ENCODE assay signal across 19 cellular contexts in genomic region chr4:175906397-175906796, GRCh38.
DNase-seq lines count a peak whose midpoint lies in the region; ATAC-seq, FAIRE-seq and TF ChIP-seq lines count a peak whose summit lies in the region.
"Had no signal": no experiment of that assay in that cellular context is flagged by ENCODE, and none has a peak within 500 bp of the region (broad histone marks: within the 10 kb centered on the region; RNA-seq: fewer than 3 reads in every experiment).

No MANE protein-coding gene starts in this region.

- no peak overlapping the region for H3K9ac ChIP-seq in K562 (ENCODE audit: insufficient read depth in 1 of 2, low read depth in 2 of 2, low read length in 2 of 2)
- H3K9ac ChIP-seq: BLaER1 treated with 17β-estradiol and CSF1 and Interleukin-3, amounts not matched to agents 10 nM and 100 nM had no signal

- H3K27me3 ChIP-seq in heart left ventricle (no peaks in the 10 kb centered on the region), K562 (ENCODE audit: control insufficient read depth in 2 of 2, insufficient read depth in 2 of 2, low read length in 2 of 2) (no peaks in the 10 kb centered on the region), dorsolateral prefrontal cortex (no peaks in the 10 kb centered on the region), body of pancreas (no peaks in the 10 kb centered on the region)
- H3K27me3 ChIP-seq: BLaER1 treated with 17β-estradiol and CSF1 and Interleukin-3, amounts not matched to agents 10 nM and 100 nM had no signal

- H3K4me3 ChIP-seq in heart left ventricle, result no peak overlapping the region
- H3K4me3 ChIP-seq in K562, result no peak overlapping the region
- peak overlapping the region in 1 of 59 donors; percentile 0 for H3K4me3 ChIP-seq in dorsolateral prefrontal cortex
- H3K4me3 ChIP-seq in body of pancreas, result no peak overlapping the region
- H3K4me3 ChIP-seq: BLaER1 treated with 17β-estradiol and CSF1 and Interleukin-3, amounts not matched to agents 10 nM and 100 nM had no signal

- H3K4me2 ChIP-seq in K562 (ENCODE audit: insufficient read depth, low read length), result no peak overlapping the region
- H3K4me2 ChIP-seq: BLaER1 treated with 17β-estradiol and CSF1 and Interleukin-3, amounts not matched to agents 10 nM and 100 nM had no signal

- in situ Hi-C loops in K562 (cut with MboI), result no loop called here

- H3K4me3 Mint-ChIP-seq in HFFc6, result no peak overlapping the region
- H3K4me3 Mint-ChIP-seq: B cell; CD8-positive, alpha-beta T cell had no signal

- TF ChIP-seq EP300 in K562 (IDR thresholded peaks at IDR 0.05; ENCODE audit: low read length), result no peak

- H2AFZ ChIP-seq in K562 (ENCODE audit: low read depth, low read length), result no peak overlapping the region

- H3K9me3 ChIP-seq in heart left ventricle, result no peaks in the 10 kb centered on the region
- H3K9me3 ChIP-seq in K562 (replicated peaks; ENCODE audit: control insufficient read depth, insufficient read depth, low read depth, low read length), result no peaks in the 10 kb centered on the region
- no peaks in the 10 kb centered on the region for H3K9me3 ChIP-seq in body of pancreas
- H3K9me3 ChIP-seq: BLaER1 treated with 17β-estradiol and CSF1 and Interleukin-3, amounts not matched to agents 10 nM and 100 nM had no signal

- TF ChIP-seq POLR2A in heart left ventricle (IDR thresholded peaks at IDR 0.05), result no peak
- TF ChIP-seq POLR2A in K562 (conservative IDR thresholded peaks at IDR 0.05), result no peak
- no peak for TF ChIP-seq POLR2A in body of pancreas (IDR thresholded peaks at IDR 0.05)

- no peak for DNase-seq in left cardiac atrium
- no peak for DNase-seq in heart left ventricle
- DNase-seq in K562 (ENCODE audit: extremely low read depth in 1 of 4, low spot score in 3 of 4), result no peak
- DNase-seq in dorsolateral prefrontal cortex, result peak in 6 of 10 donors; percentile 9 to 57 (median 48)
- DNase-seq in body of pancreas, result no peak
- no peak for DNase-seq in HFFc6
- no peak for DNase-seq in activated naive CD4-positive, alpha-beta T cell treated with Interleukin-2 at 50 U/mL for 16 hours
- DNase-seq: 8988T; Calu3; CD8-positive, alpha-beta T cell; DMS79 treated with DMSO at 0.1 percent for 48 hours; GF-D8; GOT3; H7 had no signal

- H3K79me2 ChIP-seq in K562 (ENCODE audit: control insufficient read depth, insufficient read depth, low read length), result no peaks in the 10 kb centered on the region

- H3K36me3 Mint-ChIP-seq in HFFc6 (ENCODE audit: low read depth), result no peaks in the 10 kb centered on the region
- H3K36me3 Mint-ChIP-seq: CD8-positive, alpha-beta T cell had no signal

- no TSS peak for BruUV-seq in K562 (replicated peaks; lab: Mats Ljungman, UMichigan)

- no peaks in the 10 kb centered on the region; the same call in 1 of the 2 replicates for H3K27me3 Mint-ChIP-seq in HFFc6 (ENCODE audit: insufficient read depth)
- H3K27me3 Mint-ChIP-seq: B cell had no signal

- no peaks in the 10 kb centered on the region for H3K9me1 ChIP-seq in K562 (ENCODE audit: control insufficient read depth, insufficient read depth, low read length)

- H3K27ac Mint-ChIP-seq in HFFc6, result no peak overlapping the region
- H3K27ac Mint-ChIP-seq: B cell; CD8-positive, alpha-beta T cell had no signal

- H3K27ac ChIP-seq in heart left ventricle (no peak overlapping the region), K562 (ENCODE audit: extremely low read depth, low read depth, low read length) (no peak overlapping the region), dorsolateral prefrontal cortex (peak overlapping the region in 52 of 59 donors; percentile 0 to 85 (median 61)), temporal lobe (ENCODE audit: low read depth, low read length) (peak overlapping the region; percentile 59), body of pancreas (no peak overlapping the region)
- H3K27ac ChIP-seq: BLaER1 treated with 17β-estradiol and CSF1 and Interleukin-3, amounts not matched to agents 10 nM and 100 nM had no signal

- 62 to 72% (median 67%) methylated on average over 5 of the region's 5 CpGs for WGBS in heart left ventricle, 4 donors
- 1% methylated on average over 5 of the region's 5 CpGs for WGBS in K562 (ENCODE audit: insufficient coverage, low coverage, missing lambda C conversion rate)
- WGBS in body of pancreas, 2 donors, result 75 to 81% methylated on average over 5 of the region's 5 CpGs

- no peak for FAIRE-seq in K562 (lab: Jason Lieb, UNC)
- FAIRE-seq: HepG2 had no signal

- H4K20me1 ChIP-seq in K562 (replicated peaks; ENCODE audit: control insufficient read depth, insufficient read depth, low read length), result no peaks in the 10 kb centered on the region
- H4K20me1 ChIP-seq: BLaER1 treated with 17β-estradiol and CSF1 and Interleukin-3, amounts not matched to agents 10 nM and 100 nM had no signal

- CTCF ChIA-PET in K562 (lab: Yijun Ruan, JAX; ENCODE audit: low intra/inter-chr PET ratio), result no interaction called here

- TF ChIP-seq RAD21 in K562 (CRISPR knock-in tag; conservative IDR thresholded peaks at IDR 0.05 in 1 of 2, IDR thresholded peaks at IDR 0.05 in 1 of 2), result no peak

- H3K4me1 ChIP-seq in heart left ventricle (no peaks in the 10 kb centered on the region), K562 (replicated peaks in 1 of 2; ENCODE audit: control insufficient read depth in 2 of 2, insufficient read depth in 2 of 2, low read length in 2 of 2) (no peaks in the 10 kb centered on the region), body of pancreas (no peaks in the 10 kb centered on the region)
- H3K4me1 ChIP-seq: BLaER1 treated with 17β-estradiol and CSF1 and Interleukin-3, amounts not matched to agents 10 nM and 100 nM had no signal

- intact Hi-C loops in left cardiac atrium (cut with DNase I) (no loop called here), heart left ventricle (cut with DNase I) (no loop called here), K562 (cut with micrococcal nuclease) (no loop called here), dorsolateral prefrontal cortex (cut with DNase I) (no loop called here), body of pancreas (cut with DNase I) (no loop called here)

- peak; percentile 5 to 23 for ATAC-seq in left cardiac atrium
- ATAC-seq in heart left ventricle, result no peak
- no peak for ATAC-seq in K562
- no peak for ATAC-seq in body of pancreas
- ATAC-seq: CD8-positive, alpha-beta T cell; HCT116; HepG2 had no signal

- H3K9me3 Mint-ChIP-seq in HFFc6, result no peaks in the 10 kb centered on the region
- H3K9me3 Mint-ChIP-seq: CD8-positive, alpha-beta T cell had no signal

- POLR2A ChIA-PET in K562 (lab: Yijun Ruan, JAX), result interaction anchor here (0.6 kb wide), 1 partner anchor 88 kb away, joined by 3 read pairs; no protein-coding TSS in a partner anchor

- TF ChIP-seq CTCF in heart left ventricle (IDR thresholded peaks at IDR 0.05) (no peak), K562 (IDR thresholded peaks at IDR 0.05 in 2 of 3, conservative IDR thresholded peaks at IDR 0.05 in 1 of 3; ENCODE audit: insufficient read depth in 2 of 3, low read depth in 1 of 3, low read length in 3 of 3) (no peak), dorsolateral prefrontal cortex (IDR thresholded peaks at IDR 0.05 in 54 of 56, conservative IDR thresholded peaks at IDR 0.05 in 2 of 56; ENCODE audit: low read depth in 1 of 56, partially characterized antibody in 56 of 56) (no peak), body of pancreas (IDR thresholded peaks at IDR 0.05) (no peak), HFFc6 (IDR thresholded peaks at IDR 0.05) (no peak)

- no peaks in the 10 kb centered on the region for H3K36me3 ChIP-seq in heart left ventricle
- H3K36me3 ChIP-seq in K562 (ENCODE audit: control insufficient read depth, insufficient read depth, low read length), result no peaks in the 10 kb centered on the region
- no peaks in the 10 kb centered on the region for H3K36me3 ChIP-seq in body of pancreas (replicated peaks in 1 of 2; ENCODE audit: insufficient read depth in 1 of 2, low read depth in 2 of 2)
- H3K36me3 ChIP-seq: BLaER1 treated with 17β-estradiol and CSF1 and Interleukin-3, amounts not matched to agents 10 nM and 100 nM had no signal

- H3K4me1 Mint-ChIP-seq in HFFc6 (ENCODE audit: low read depth), result no peaks in the 10 kb centered on the region
- H3K4me1 Mint-ChIP-seq: B cell had no signal

TF ChIP-seq in K562, 482 proteins besides CTCF, POLR2A, EP300 and RAD21:
- TF ChIP-seq ZBED1 (IDR thresholded peaks at IDR 0.05) (no peak), ZNF347 (CRISPR knock-in tag; IDR thresholded peaks at IDR 0.05; ENCODE audit: low read depth) (no peak), RFX1 (IDR thresholded peaks at IDR 0.05) (peak; percentile 29; the same call in 1 of the 2 replicates), MXD1 (CRISPR knock-in tag; IDR thresholded peaks at IDR 0.05; ENCODE audit: borderline replicate concordance, poor library complexity, severe bottlenecking) (no peak)

Comparison
In these comparisons a context has a peak if more than half of its experiments do, and no peak if none do; other contexts are left out.
1. ATAC-seq: peak in left cardiac atrium (2 of 2); none in heart left ventricle (0 of 4), K562 (single experiment) and body of pancreas (single experiment).
2. DNase-seq: peak in dorsolateral prefrontal cortex (6 of 10); none in left cardiac atrium (single experiment), heart left ventricle (0 of 5), K562 (0 of 4), body of pancreas (0 of 4), HFFc6 (single experiment) and activated naive CD4-positive, alpha-beta T cell treated with Interleukin-2 at 50 U/mL for 16 hours (single experiment).
3. H3K27ac ChIP-seq: peak in dorsolateral prefrontal cortex (52 of 59) and temporal lobe (single experiment); none in heart left ventricle (0 of 12), K562 (single experiment) and body of pancreas (0 of 4).